25 cellular contexts compared by ENCODE assay signal in genomic region chr6:128069180-128069579, GRCh38.
DNase-seq lines count a peak whose midpoint lies in the region; ATAC-seq lines count a peak whose summit lies in the region.
"Had no signal": no experiment of that assay in that cellular context is flagged by ENCODE, and none has a peak within 500 bp of the region (broad histone marks: within the 10 kb centered on the region; RNA-seq: fewer than 3 reads in every experiment).

No MANE protein-coding gene starts in this region.

- ATAC-seq in HG02981 (IDR thresholded peaks at IDR 0.05; ENCODE audit: unreplicated experiment): no peak
- ATAC-seq: activated CD4-positive, alpha-beta T cell treated with anti-CD3 and anti-CD28 coated beads for 36 hours; activated CD8-positive, alpha-beta memory T cell treated with anti-CD3 and anti-CD28 coated beads, Interleukin-2, amount 10 ng/mL, durations not matched to agents 7 days and 5 days; activated naive CD4-positive, alpha-beta T cell treated with anti-CD3 and anti-CD28 coated beads, Interleukin-2, amount 50 U/mL, for 72 hours; gastroesophageal sphincter; naive thymus-derived CD4-positive, alpha-beta T cell; Right ventricle myocardium inferior had no signal

- DNase-seq in NCI-H1694 treated with DMSO at 0.1 percent for 48 hours (lab: John Stamatoyannopoulos, UW) (peak; percentile 2), NCI-H1694 (lab: John Stamatoyannopoulos, UW) (no peak), NCI-H69 (lab: John Stamatoyannopoulos, UW) (peak; percentile 50), dedifferentiated amniotic fluid mesenchymal stem cell (ENCODE audit: extremely low spot score) (peak; percentile 66), stromal cell of bone marrow (ENCODE audit: low read depth) (peak; percentile 58), HK-2 (ENCODE audit: unreplicated experiment) (no peak)
- no peak for DNase-seq in stimulated activated CD4-positive, alpha-beta T cell treated with anti-CD3 and anti-CD28 coated beads, Interleukin-15, amount 100 ng/mL, for 24 hours
- DNase-seq: 8988T; activated CD4-positive, alpha-beta T cell treated with anti-CD3 and anti-CD28 coated beads for 36 hours; activated CD8-positive, alpha-beta memory T cell treated with anti-CD3 and anti-CD28 coated beads, Interleukin-2, amount 10 ng/mL, durations not matched to agents 7 days and 5 days; C1 segment of cervical spinal cord; cortex of kidney; GDM1; GOT3; naive thymus-derived CD4-positive, alpha-beta T cell; NCI-H1105; NCI-H748 treated with DMSO at 0.1 percent for 48 hours; retina; stimulated activated CD4-positive, alpha-beta T cell treated with anti-CD3 and anti-CD28 coated beads, Interleukin-12 subunit alpha, Interleukin-12 subunit beta, amount 100 ng/mL, for 4 hours; stimulated activated CD8-positive, alpha-beta memory T cell treated with anti-CD3 and anti-CD28 coated beads, Interleukin-4, amount 100 ng/mL, for 48 hours; substantia nigra had no signal

Comparison
In these comparisons a context has a peak if more than half of its experiments do, and no peak if none do; other contexts are left out.
1. DNase-seq: peak in NCI-H1694 treated with DMSO at 0.1 percent for 48 hours (single experiment), NCI-H69 (single experiment), dedifferentiated amniotic fluid mesenchymal stem cell (single experiment) and stromal cell of bone marrow (single experiment); none in NCI-H1694 (single experiment), stimulated activated CD4-positive, alpha-beta T cell treated with anti-CD3 and anti-CD28 coated beads, Interleukin-15, amount 100 ng/mL, for 24 hours (single experiment) and HK-2 (single experiment).